ENCODE assay signal across 21 cellular contexts in genomic region chr1:109750920-109751319, GRCh38. TPM values are rescaled to one million over a fixed set of nuclear protein-coding genes. Genes with fewer than 3 reads are reported as not detected.
"Had no signal": no experiment of that assay in that cellular context is flagged by ENCODE, and none has a peak within 500 bp of the region (broad histone marks: within the 10 kb centered on the region; RNA-seq: fewer than 3 reads in every experiment).

No MANE protein-coding gene starts in this region.

- ATAC-seq: effector memory CD8-positive, alpha-beta T cell; gastrocnemius medialis; pancreas; right cardiac atrium; stimulated activated effector memory CD8-positive, alpha-beta T cell treated with anti-CD3 and anti-CD28 coated beads, Interleukin-12 subunit alpha, Interleukin-12 subunit beta, amount 100 ng/mL, for 72 hours; stimulated activated naive CD8-positive, alpha-beta T cell treated with anti-CD3 and anti-CD28 coated beads, Interleukin-15, Interleukin-2, amounts not matched to agents 100 U/mL and 50 U/mL, for 24 hours; upper lobe of right lung had no signal

- H3K4me1 ChIP-seq: esophagus muscularis mucosa, gastrocnemius medialis, lower lobe of right lung, pancreas, tibial artery, upper lobe of right lung, vagina had no signal

- H3K36me3 ChIP-seq: esophagus muscularis mucosa, gastrocnemius medialis, heart right ventricle, left ventricle myocardium inferior, lower lobe of right lung, pancreas, tibial artery, upper lobe of right lung, vagina had no signal

- H3K4me3 ChIP-seq: esophagus muscularis mucosa, gastrocnemius medialis, heart right ventricle, left ventricle myocardium inferior, lower lobe of right lung, pancreas, tibial artery, upper lobe of right lung, vagina had no signal

- H3K9me3 ChIP-seq: esophagus muscularis mucosa, gastrocnemius medialis, heart right ventricle, left ventricle myocardium inferior, lower lobe of right lung, pancreas, tibial artery, upper lobe of right lung, vagina had no signal

- H3K27me3 ChIP-seq: esophagus muscularis mucosa, gastrocnemius medialis, pancreas, upper lobe of right lung, vagina had no signal

- DNase-seq: effector memory CD8-positive, alpha-beta T cell; gastrocnemius medialis; heart right ventricle; hypothalamus; left ventricle myocardium inferior; lower lobe of right lung; naive B cell; occipital lobe; stimulated activated CD4-positive, alpha-beta T cell treated with anti-CD3 and anti-CD28 coated beads, Interleukin-4, amount 100 ng/mL, for 1 hour; stimulated activated CD8-positive, alpha-beta memory T cell treated with anti-CD3 and anti-CD28 coated beads, Interleukin-4, amount 100 ng/mL, for 48 hours; stimulated activated naive CD8-positive, alpha-beta T cell treated with anti-CD3 and anti-CD28 coated beads, Interleukin-15, Interleukin-2, amounts not matched to agents 100 U/mL and 50 U/mL, for 24 hours; tibial artery; upper lobe of right lung had no signal

- H3K27ac ChIP-seq: epithelial cell of prostate, esophagus muscularis mucosa, gastrocnemius medialis, heart right ventricle, left ventricle myocardium inferior, lower lobe of right lung, pancreas, tibial artery, upper lobe of right lung, vagina had no signal

RNA-seq across cellular contexts. Expression of gene EPS8L3, which starts 12.8 kb away (rescaled TPM):
- total RNA-seq: fibroblast of villous mesenchyme, lower lobe of right lung, occipital lobe, right cardiac atrium, temporal lobe, upper lobe of right lung, vagina had no signal
